In genomic region chr3:123066896-123067688, GRCh38 we compare ENCODE assay signal across 8 cellular contexts. TPM values are rescaled to one million over a fixed set of nuclear protein-coding genes. Genes with fewer than 3 reads are reported as not detected.
DNase-seq lines count a peak whose midpoint lies in the region; ATAC-seq and TF ChIP-seq lines count a peak whose summit lies in the region.

TSS of gene PDIA5 (plus strand) at chr3:123067025. CDS start at chr3:123067165, 140 bp downstream.

- H3K9me3 Mint-ChIP-seq in CD14-positive monocyte, result no peaks in the 10 kb centered on the region
- no peaks in the 10 kb centered on the region for H3K9me3 Mint-ChIP-seq in activated CD4-positive, alpha-beta memory T cell treated with anti-CD3 and anti-CD28 coated beads, Interleukin-2, amount 10 ng/mL, durations not matched to agents 7 days and 5 days
- H3K9me3 Mint-ChIP-seq in effector memory CD8-positive, alpha-beta T cell, result no peaks in the 10 kb centered on the region

- no peaks in the 10 kb centered on the region for H3K36me3 Mint-ChIP-seq in CD14-positive monocyte
- no peaks in the 10 kb centered on the region for H3K36me3 Mint-ChIP-seq in activated CD4-positive, alpha-beta memory T cell treated with anti-CD3 and anti-CD28 coated beads, Interleukin-2, amount 10 ng/mL, durations not matched to agents 7 days and 5 days (ENCODE audit: low read depth)
- H3K36me3 Mint-ChIP-seq in effector memory CD8-positive, alpha-beta T cell (ENCODE audit: insufficient read depth), result no peaks in the 10 kb centered on the region

- POLR2A ChIA-PET in activated CD4-positive, alpha-beta memory T cell treated with anti-CD3 and anti-CD28 coated beads, Interleukin-2, amount 10 ng/mL, durations not matched to agents 7 days and 5 days (lab: Charles Lee), result interaction anchor here (1.0 to 1.5 kb wide), 5 partner anchors 10 to 135 kb away, joined by 3 to 6 read pairs (median 3); partner anchors contain the start of gene SEC22A

- H3K27ac Mint-ChIP-seq in CD14-positive monocyte, result peak within 1 kb of the TSS in 3 of 7 donors; percentile 12 to 56 (median 20)
- no peak within 1 kb of the TSS for H3K27ac Mint-ChIP-seq in activated CD4-positive, alpha-beta memory T cell treated with anti-CD3 and anti-CD28 coated beads, Interleukin-2, amount 10 ng/mL, durations not matched to agents 7 days and 5 days
- H3K27ac Mint-ChIP-seq in effector memory CD8-positive, alpha-beta T cell, result peak within 1 kb of the TSS; percentile 17 to 74

- peak within 1 kb of the TSS; percentile 83 to 95 for H3K4me3 Mint-ChIP-seq in CD14-positive monocyte
- H3K4me3 Mint-ChIP-seq in activated CD4-positive, alpha-beta memory T cell treated with anti-CD3 and anti-CD28 coated beads, Interleukin-2, amount 10 ng/mL, durations not matched to agents 7 days and 5 days, result peak within 1 kb of the TSS; percentile 64
- H3K4me3 Mint-ChIP-seq in effector memory CD8-positive, alpha-beta T cell, result peak within 1 kb of the TSS; percentile 72 to 76

- H3K27me3 Mint-ChIP-seq in CD14-positive monocyte (ENCODE audit: low read depth in 3 of 3), result peaks cover 0 to 3% (median 0%) of the 10 kb centered on the region in 3 donors
- peaks cover 14% of the 10 kb centered on the region for H3K27me3 Mint-ChIP-seq in activated CD4-positive, alpha-beta memory T cell treated with anti-CD3 and anti-CD28 coated beads, Interleukin-2, amount 10 ng/mL, durations not matched to agents 7 days and 5 days
- H3K27me3 Mint-ChIP-seq in effector memory CD8-positive, alpha-beta T cell, result no peaks in the 10 kb centered on the region

- peaks cover 34% of the 10 kb centered on the region for H3K4me1 Mint-ChIP-seq in CD14-positive monocyte
- peaks cover 38% of the 10 kb centered on the region for H3K4me1 Mint-ChIP-seq in activated CD4-positive, alpha-beta memory T cell treated with anti-CD3 and anti-CD28 coated beads, Interleukin-2, amount 10 ng/mL, durations not matched to agents 7 days and 5 days
- peaks cover 5 to 14% of the 10 kb centered on the region in 2 donors for H3K4me1 Mint-ChIP-seq in effector memory CD8-positive, alpha-beta T cell (ENCODE audit: low read depth in 2 of 2)

- no peak for TF ChIP-seq CTCF in CD14-positive monocyte (IDR thresholded peaks at IDR 0.05)

- ATAC-seq in GM19372 (IDR thresholded peaks at IDR 0.05; ENCODE audit: low read depth, unreplicated experiment), result peak; percentile 86
- ATAC-seq in HG03565 (IDR thresholded peaks at IDR 0.05; ENCODE audit: unreplicated experiment), result peak; percentile 83
- peak; percentile 64 for ATAC-seq in effector memory CD8-positive, alpha-beta T cell (replicated peaks)

- DNase-seq in CD14-positive monocyte (ENCODE audit: low spot score), result no peak
- DNase-seq in NCI-H748 treated with DMSO at 0.1 percent for 48 hours (lab: John Stamatoyannopoulos, UW), result peak; percentile 38
- DNase-seq in activated CD4-positive, alpha-beta memory T cell treated with anti-CD3 and anti-CD28 coated beads, Interleukin-2, amount 10 ng/mL, durations not matched to agents 7 days and 5 days, result peak; percentile 67
- DNase-seq in effector memory CD8-positive, alpha-beta T cell, result peak; percentile 4 to 17 (median 6)
- DNase-seq in medulla oblongata (ENCODE audit: extremely low spot score), result peak; percentile 92
- DNase-seq in stimulated activated CD4-positive, alpha-beta T cell treated with anti-CD3 and anti-CD28 coated beads, TNF-alpha, amount 100 ng/mL, for 4 hours (ENCODE audit: low read depth in 3 of 3), result peak; percentile 43 to 67 (median 63)

- intact Hi-C loops in CD14-positive monocyte (cut with micrococcal nuclease), result no loop called here

- CTCF ChIA-PET in activated CD4-positive, alpha-beta memory T cell treated with anti-CD3 and anti-CD28 coated beads, Interleukin-2, amount 10 ng/mL, durations not matched to agents 7 days and 5 days (lab: Charles Lee), result interaction anchor here (0.6 to 1.2 kb wide), 3 partner anchors 11 to 296 kb away, joined by 3 to 5 read pairs (median 3); no protein-coding TSS in a partner anchor

RNA-seq across cellular contexts. Expression of gene PDIA5, which starts in this region (rescaled TPM):
- 1 to 10 TPM; 7.1 to 10.0 TPM for polyA plus RNA-seq in CD14-positive monocyte
- 10 to 100 TPM; 10.1 to 13.5 TPM for total RNA-seq in activated CD4-positive, alpha-beta memory T cell treated with anti-CD3 and anti-CD28 coated beads, Interleukin-2, amount 10 ng/mL, durations not matched to agents 7 days and 5 days
